In the genomic region with DNA sequence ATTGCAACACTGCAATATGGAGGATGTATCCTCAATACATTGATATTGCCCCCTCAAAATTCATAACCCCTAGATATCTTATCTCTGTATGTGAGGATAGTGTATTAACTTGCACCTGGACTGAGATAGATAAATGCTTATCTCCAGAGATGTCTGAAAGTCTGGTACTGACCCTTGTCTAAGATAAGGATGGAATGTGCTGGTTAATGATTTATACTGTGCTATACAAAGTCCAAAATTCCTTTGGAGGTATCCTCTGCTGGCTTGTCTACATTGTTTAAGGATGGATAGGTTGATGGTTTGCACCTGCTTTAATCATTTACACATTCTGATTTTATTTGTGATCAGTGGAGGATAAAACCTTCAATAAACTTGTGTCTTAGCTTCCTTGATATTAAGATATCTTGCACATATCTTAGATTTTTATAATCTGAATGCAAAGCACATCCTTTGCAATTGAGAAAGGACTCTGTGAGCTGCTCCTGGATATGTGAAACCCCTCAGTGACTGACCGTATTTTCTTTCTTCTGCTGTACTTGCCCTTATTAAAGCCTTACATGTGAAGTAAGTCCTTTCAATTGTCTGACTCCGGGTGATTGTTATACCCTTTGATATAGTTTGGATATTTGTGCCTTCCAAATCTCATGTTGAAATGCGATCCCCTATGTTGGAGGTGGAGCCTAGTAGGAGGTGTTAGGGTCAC, we compare ENCODE assay signal across 21 cellular contexts.
"Had no signal": no experiment of that assay in that cellular context is flagged by ENCODE, and none has a peak within 500 bp of the region (broad histone marks: within the 10 kb centered on the region; RNA-seq: fewer than 3 reads in every experiment).

No MANE protein-coding gene starts in this region.

- H3K4me1 ChIP-seq: ascending aorta, breast epithelium, gastroesophageal sphincter, heart right ventricle, psoas muscle, testis had no signal

- H3K36me3 ChIP-seq: ascending aorta, breast epithelium, gastroesophageal sphincter, heart right ventricle, WERI-Rb-1 had no signal

- H3K4me3 ChIP-seq: ascending aorta, breast epithelium, gastroesophageal sphincter, heart right ventricle, psoas muscle, testis had no signal

- ATAC-seq: activated CD4-positive, alpha-beta T cell treated with anti-CD3 and anti-CD28 coated beads for 36 hours; esophagus mucosa; gastroesophageal sphincter; heart right ventricle; left cardiac atrium; psoas muscle; sciatic nerve; stimulated activated memory B cell treated with anti-CD40 and anti-IgM and Interleukin-4, amounts not matched to agents 10 μg/mL and 1 μg/mL and 100 μg/mL, for 72 hours had no signal

- DNase-seq: activated CD4-positive, alpha-beta T cell treated with anti-CD3 and anti-CD28 coated beads for 36 hours; activated CD4-positive, alpha-beta T cell treated with anti-CD3 and anti-CD28 coated beads, Interleukin-2, amount 50 U/mL, for 48 hours; activated gamma-delta T cell; cerebellar nuclear complex; effector CD4-positive, alpha-beta T cell; heart right ventricle; immature natural killer cell; left cardiac atrium; mammary epithelial cell; midbrain; psoas muscle; stimulated activated CD4-positive, alpha-beta T cell treated with anti-CD3 and anti-CD28 coated beads, Interleukin-4, amount 100 ng/mL, for 24 hours; T-helper 2 cell; testis; WERI-Rb-1 had no signal

- H3K27me3 ChIP-seq: ascending aorta, gastroesophageal sphincter, testis had no signal

- H3K9me3 ChIP-seq: ascending aorta, breast epithelium, gastroesophageal sphincter, heart right ventricle, psoas muscle, testis had no signal

- H3K27ac ChIP-seq: ascending aorta, breast epithelium, gastroesophageal sphincter, heart right ventricle, psoas muscle, testis, WERI-Rb-1 had no signal
